9 cellular contexts compared by ENCODE assay signal in the genomic region with DNA sequence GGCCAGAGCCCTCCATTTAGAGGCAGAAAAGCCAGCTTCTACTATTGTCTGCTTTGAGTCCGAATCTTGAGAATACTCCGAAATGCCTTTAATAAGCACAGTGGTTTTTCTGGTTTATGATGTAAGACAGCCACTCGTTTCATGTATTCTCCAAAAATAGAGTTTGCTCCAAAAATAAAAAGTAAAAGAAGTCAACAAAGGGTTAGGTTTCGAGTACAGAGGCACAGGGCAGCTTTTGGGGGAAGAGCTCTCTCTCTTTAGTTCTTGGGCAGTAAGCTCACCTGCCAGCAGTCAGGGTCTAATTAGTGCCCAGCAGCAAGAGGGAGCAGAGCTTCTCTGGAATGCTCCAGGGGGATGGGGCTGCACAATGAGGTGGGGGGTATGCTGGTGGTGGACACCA. TPM values are rescaled to one million over a fixed set of nuclear protein-coding genes. Genes with fewer than 3 reads are reported as not detected.
DNase-seq lines count a peak whose midpoint lies in the region; ATAC-seq and TF ChIP-seq lines count a peak whose summit lies in the region.
"Had no signal": no experiment of that assay in that cellular context is flagged by ENCODE, and none has a peak within 500 bp of the region (broad histone marks: within the 10 kb centered on the region; RNA-seq: fewer than 3 reads in every experiment).

No MANE protein-coding gene starts in this region.

- no peak overlapping the region for H2AFZ ChIP-seq in neural progenitor cell (replicated peaks)

- H3K9me3 Mint-ChIP-seq in neural progenitor cell = peaks cover 24% of the 10 kb centered on the region

- peaks cover 86% of the 10 kb centered on the region for H3K79me2 ChIP-seq in neural progenitor cell (ENCODE audit: low read depth)

- no peak overlapping the region for H3K9ac ChIP-seq in neural progenitor cell

- H3F3A ChIP-seq in neural progenitor cell (ENCODE audit: low read depth) = no peaks in the 10 kb centered on the region

- peaks cover 25% of the 10 kb centered on the region for H3K4me1 ChIP-seq in neural progenitor cell

- no peak overlapping the region for H3K27ac Mint-ChIP-seq in neural progenitor cell

- H3K9me3 ChIP-seq in neural progenitor cell (ENCODE audit: low read depth) = no peaks in the 10 kb centered on the region
- H3K9me3 ChIP-seq: neutrophil had no signal

- H3K27ac ChIP-seq in neural progenitor cell = no peak overlapping the region
- H3K27ac ChIP-seq in caudate nucleus (ENCODE audit: low read depth, low read length) = no peak overlapping the region
- H3K27ac ChIP-seq: neutrophil had no signal

- H3K36me3 Mint-ChIP-seq in neural progenitor cell = peaks cover 39% of the 10 kb centered on the region

- ATAC-seq in GM18498 (IDR thresholded peaks at IDR 0.05; ENCODE audit: unreplicated experiment) = peak; percentile 65
- ATAC-seq in GM21576 (IDR thresholded peaks at IDR 0.05; ENCODE audit: unreplicated experiment) = peak; percentile 52
- ATAC-seq in HG03571 (IDR thresholded peaks at IDR 0.05; ENCODE audit: unreplicated experiment) = peak; percentile 58

- no peaks in the 10 kb centered on the region for H4K20me1 ChIP-seq in neural progenitor cell (ENCODE audit: low read depth)

- no peak overlapping the region for H3K4me3 ChIP-seq in neural progenitor cell

- no peak overlapping the region for H3K4me3 Mint-ChIP-seq in neural progenitor cell

- no peak for TF ChIP-seq CTCF in neural progenitor cell (IDR thresholded peaks at IDR 0.05)

- no peak overlapping the region for H3K4me2 ChIP-seq in neural progenitor cell

- H3K36me3 ChIP-seq in neural progenitor cell = no peaks in the 10 kb centered on the region
- H3K36me3 ChIP-seq: neutrophil had no signal

- H3K4me1 Mint-ChIP-seq in neural progenitor cell = peaks cover 33% of the 10 kb centered on the region

- H3K27me3 ChIP-seq in neural progenitor cell = no peaks in the 10 kb centered on the region
- H3K27me3 ChIP-seq: neutrophil had no signal

- DNase-seq in neural progenitor cell (ENCODE audit: low spot score) = peak; percentile 16
- DNase-seq in caudate nucleus (lab: John Stamatoyannopoulos, UW) = no peak
- DNase-seq in DMS79 (lab: John Stamatoyannopoulos, UW) = no peak
- no peak for DNase-seq in activated naive CD4-positive, alpha-beta T cell (lab: John Stamatoyannopoulos, UW)
- DNase-seq in activated CD4-positive, alpha-beta T cell treated with anti-CD3 and anti-CD28 coated beads for 48 hours = no peak

- no peaks in the 10 kb centered on the region for H3K27me3 Mint-ChIP-seq in neural progenitor cell (ENCODE audit: insufficient read depth, low read depth)

RNA-seq across cellular contexts. Expression of a gene that starts 20.2 kb away (rescaled TPM):
- total RNA-seq in neural progenitor cell (ENCODE audit: low replicate concordance) = 9.9 and 10.7 TPM in 2 replicates
